8 cellular contexts compared by ENCODE assay signal in the genomic region with DNA sequence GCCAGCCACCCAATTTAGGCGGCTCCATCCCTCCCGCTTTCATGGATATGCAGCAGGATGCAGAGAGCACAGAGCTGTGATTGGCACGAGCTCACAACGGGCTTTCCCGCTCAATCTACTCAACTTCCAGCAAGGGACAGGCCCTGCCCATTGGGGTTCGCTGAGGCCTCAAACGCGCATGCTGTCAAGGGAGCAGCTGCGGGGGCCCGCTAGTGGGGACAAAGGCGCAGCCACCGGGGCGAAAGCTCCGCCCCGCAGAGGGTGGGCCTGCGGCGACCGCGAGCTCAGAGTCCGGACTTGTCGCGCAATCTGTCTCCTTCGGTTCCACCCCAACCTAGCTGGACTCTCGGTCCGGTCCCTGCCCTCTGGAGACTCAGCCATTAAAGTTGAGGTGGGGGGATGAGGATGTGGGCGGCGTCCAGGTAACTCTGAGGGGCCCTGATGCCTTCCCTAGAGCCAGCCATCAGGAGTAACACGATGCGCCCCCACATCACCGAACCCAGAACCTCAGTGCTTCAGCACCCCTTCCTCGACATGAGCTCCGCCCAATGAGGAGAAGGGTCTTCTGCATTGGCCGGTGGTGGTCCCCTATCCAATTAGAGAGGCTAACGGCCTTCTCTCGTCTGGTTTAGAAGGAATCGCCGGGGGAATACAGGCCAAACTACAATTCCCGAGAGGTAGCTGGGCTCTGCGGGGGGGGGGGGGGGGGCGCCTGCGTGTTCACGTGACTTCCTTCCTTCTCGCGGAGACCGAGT. TPM values are rescaled to one million over a fixed set of nuclear protein-coding genes. Genes with fewer than 3 reads are reported as not detected.
DNase-seq lines count a peak whose midpoint lies in the region; ATAC-seq and TF ChIP-seq lines count a peak whose summit lies in the region.

No MANE protein-coding gene starts in this region.

- peak overlapping the region; percentile 78 to 87 for H3K9ac ChIP-seq in liver (ENCODE audit: low read depth in 1 of 2, low read length in 2 of 2)

- peak overlapping the region; percentile 99 to 100 for H3K27ac ChIP-seq in liver (ENCODE audit: low read depth in 1 of 2, low read length in 2 of 2)

- peak overlapping the region; percentile 61 to 82 (median 65) for H3K4me3 ChIP-seq in liver (ENCODE audit: low read depth in 1 of 3, low read length in 3 of 3)

- WGBS in liver: under 1% methylated on average over 45 of the region's 45 CpGs

- DNase-seq in AG08395 (ENCODE audit: low spot score): peak; percentile 99
- peak; percentile 76 for DNase-seq in NCI-H510A (lab: John Stamatoyannopoulos, UW)
- peak; percentile 68 to 84 for DNase-seq in activated CD4-positive, alpha-beta T cell treated with anti-CD3 and anti-CD28 coated beads, Interleukin-2, amount 50 U/mL, for 24 hours (ENCODE audit: low read depth in 1 of 2, low spot score in 1 of 2)
- DNase-seq in dermis blood vessel endothelial cell: peak; percentile 77
- DNase-seq in stimulated activated CD4-positive, alpha-beta T cell treated with anti-CD3 and anti-CD28 coated beads, Interleukin-4, amount 100 ng/mL, for 24 hours: peak; percentile 87

- peak; percentile 27 for TF ChIP-seq CTCF in liver (IDR thresholded peaks at IDR 0.05; ENCODE audit: low read depth, low read length, missing input control)

- peak; percentile 64 for ATAC-seq in GM18907 (IDR thresholded peaks at IDR 0.05; ENCODE audit: unreplicated experiment)
- ATAC-seq in HG03139 (IDR thresholded peaks at IDR 0.05; ENCODE audit: unreplicated experiment): peak; percentile 50

- peaks cover 17 to 64% (median 38%) of the 10 kb centered on the region in 4 donors for H3K4me1 ChIP-seq in liver (ENCODE audit: control insufficient read depth in 4 of 4, insufficient read depth in 4 of 4, low read length in 3 of 4)

- peak in 1 of 2 donors; percentile 53 for TF ChIP-seq RAD21 in liver (IDR thresholded peaks at IDR 0.05)

- no peaks in the 10 kb centered on the region for H3K9me3 ChIP-seq in liver (ENCODE audit: control insufficient read depth in 4 of 4, low read length in 3 of 4)

- no peaks in the 10 kb centered on the region for H3K36me3 ChIP-seq in liver (ENCODE audit: control insufficient read depth in 4 of 4, insufficient read depth in 3 of 4, low read depth in 1 of 4, low read length in 3 of 4)

- no peaks in the 10 kb centered on the region for H3K27me3 ChIP-seq in liver (ENCODE audit: control insufficient read depth in 4 of 4, insufficient read depth in 4 of 4, low read length in 3 of 4)

TF ChIP-seq in liver, 16 proteins besides CTCF, POLR2A, EP300 and RAD21:
- TF ChIP-seq GABPA (IDR thresholded peaks at IDR 0.05 in 1 of 2, conservative IDR thresholded peaks at IDR 0.05 in 1 of 2) (no peak), NR2F2 (IDR thresholded peaks at IDR 0.05) (peak; percentile 10), YY1 (IDR thresholded peaks at IDR 0.05) (peak; percentile 83), RXRA (IDR thresholded peaks at IDR 0.05) (peak; percentile 64 to 71), HNF4A (conservative IDR thresholded peaks at IDR 0.05) (peak; percentile 91 to 98), TAF1 (conservative IDR thresholded peaks at IDR 0.05) (peak; percentile 46), HNF4G (IDR thresholded peaks at IDR 0.05) (peak; percentile 87), SP1 (IDR thresholded peaks at IDR 0.05) (peak; percentile 93), FOXA2 (IDR thresholded peaks at IDR 0.05) (no peak), JUND (IDR thresholded peaks at IDR 0.05) (no peak), EGR1 (IDR thresholded peaks at IDR 0.05; ENCODE audit: low read depth in 2 of 2) (peak in 1 of 2 donors; percentile 80), FOXA1 (IDR thresholded peaks at IDR 0.05) (no peak)
- TF ChIP-seq, protein P1, sequence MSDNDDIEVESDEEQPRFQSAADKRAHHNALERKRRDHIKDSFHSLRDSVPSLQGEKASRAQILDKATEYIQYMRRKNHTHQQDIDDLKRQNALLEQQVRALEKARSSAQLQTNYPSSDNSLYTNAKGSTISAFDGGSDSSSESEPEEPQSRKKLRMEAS (IDR thresholded peaks at IDR 0.05): peak; percentile 88
- TF ChIP-seq, protein P2, sequence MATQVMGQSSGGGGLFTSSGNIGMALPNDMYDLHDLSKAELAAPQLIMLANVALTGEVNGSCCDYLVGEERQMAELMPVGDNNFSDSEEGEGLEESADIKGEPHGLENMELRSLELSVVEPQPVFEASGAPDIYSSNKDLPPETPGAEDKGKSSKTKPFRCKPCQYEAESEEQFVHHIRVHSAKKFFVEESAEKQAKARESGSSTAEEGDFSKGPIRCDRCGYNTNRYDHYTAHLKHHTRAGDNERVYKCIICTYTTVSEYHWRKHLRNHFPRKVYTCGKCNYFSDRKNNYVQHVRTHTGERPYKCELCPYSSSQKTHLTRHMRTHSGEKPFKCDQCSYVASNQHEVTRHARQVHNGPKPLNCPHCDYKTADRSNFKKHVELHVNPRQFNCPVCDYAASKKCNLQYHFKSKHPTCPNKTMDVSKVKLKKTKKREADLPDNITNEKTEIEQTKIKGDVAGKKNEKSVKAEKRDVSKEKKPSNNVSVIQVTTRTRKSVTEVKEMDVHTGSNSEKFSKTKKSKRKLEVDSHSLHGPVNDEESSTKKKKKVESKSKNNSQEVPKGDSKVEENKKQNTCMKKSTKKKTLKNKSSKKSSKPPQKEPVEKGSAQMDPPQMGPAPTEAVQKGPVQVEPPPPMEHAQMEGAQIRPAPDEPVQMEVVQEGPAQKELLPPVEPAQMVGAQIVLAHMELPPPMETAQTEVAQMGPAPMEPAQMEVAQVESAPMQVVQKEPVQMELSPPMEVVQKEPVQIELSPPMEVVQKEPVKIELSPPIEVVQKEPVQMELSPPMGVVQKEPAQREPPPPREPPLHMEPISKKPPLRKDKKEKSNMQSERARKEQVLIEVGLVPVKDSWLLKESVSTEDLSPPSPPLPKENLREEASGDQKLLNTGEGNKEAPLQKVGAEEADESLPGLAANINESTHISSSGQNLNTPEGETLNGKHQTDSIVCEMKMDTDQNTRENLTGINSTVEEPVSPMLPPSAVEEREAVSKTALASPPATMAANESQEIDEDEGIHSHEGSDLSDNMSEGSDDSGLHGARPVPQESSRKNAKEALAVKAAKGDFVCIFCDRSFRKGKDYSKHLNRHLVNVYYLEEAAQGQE (IDR thresholded peaks at IDR 0.05): peak; percentile 88
- TF ChIP-seq, protein P3, sequence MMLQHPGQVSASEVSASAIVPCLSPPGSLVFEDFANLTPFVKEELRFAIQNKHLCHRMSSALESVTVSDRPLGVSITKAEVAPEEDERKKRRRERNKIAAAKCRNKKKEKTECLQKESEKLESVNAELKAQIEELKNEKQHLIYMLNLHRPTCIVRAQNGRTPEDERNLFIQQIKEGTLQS (IDR thresholded peaks at IDR 0.05): no peak
- TF ChIP-seq, protein P4, sequence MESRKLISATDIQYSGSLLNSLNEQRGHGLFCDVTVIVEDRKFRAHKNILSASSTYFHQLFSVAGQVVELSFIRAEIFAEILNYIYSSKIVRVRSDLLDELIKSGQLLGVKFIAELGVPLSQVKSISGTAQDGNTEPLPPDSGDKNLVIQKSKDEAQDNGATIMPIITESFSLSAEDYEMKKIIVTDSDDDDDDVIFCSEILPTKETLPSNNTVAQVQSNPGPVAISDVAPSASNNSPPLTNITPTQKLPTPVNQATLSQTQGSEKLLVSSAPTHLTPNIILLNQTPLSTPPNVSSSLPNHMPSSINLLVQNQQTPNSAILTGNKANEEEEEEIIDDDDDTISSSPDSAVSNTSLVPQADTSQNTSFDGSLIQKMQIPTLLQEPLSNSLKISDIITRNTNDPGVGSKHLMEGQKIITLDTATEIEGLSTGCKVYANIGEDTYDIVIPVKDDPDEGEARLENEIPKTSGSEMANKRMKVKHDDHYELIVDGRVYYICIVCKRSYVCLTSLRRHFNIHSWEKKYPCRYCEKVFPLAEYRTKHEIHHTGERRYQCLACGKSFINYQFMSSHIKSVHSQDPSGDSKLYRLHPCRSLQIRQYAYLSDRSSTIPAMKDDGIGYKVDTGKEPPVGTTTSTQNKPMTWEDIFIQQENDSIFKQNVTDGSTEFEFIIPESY (IDR thresholded peaks at IDR 0.05): peak; percentile 98
TF ChIP-seq in liver: peak in this region for 11.

RNA-seq across cellular contexts. Expression of a gene that starts 0.5 kb away (rescaled TPM):
- total RNA-seq in dermis blood vessel endothelial cell: 14.1 and 31.6 TPM in 2 replicates
- 10 to 100 TPM; 20.9 to 21.2 TPM for total RNA-seq in liver
- 10 to 100 TPM in 1 of 2 donors, 1 to 10 TPM in 1; 9.7 to 12.6 TPM for polyA plus RNA-seq in liver

Comparison
In these comparisons a context has a peak if more than half of its experiments do, and no peak if none do; other contexts are left out.
1. Peak in every context shown above with its lines: DNase-seq, ATAC-seq, H3K4me3 ChIP-seq and H3K27ac ChIP-seq.